In the genomic region with DNA sequence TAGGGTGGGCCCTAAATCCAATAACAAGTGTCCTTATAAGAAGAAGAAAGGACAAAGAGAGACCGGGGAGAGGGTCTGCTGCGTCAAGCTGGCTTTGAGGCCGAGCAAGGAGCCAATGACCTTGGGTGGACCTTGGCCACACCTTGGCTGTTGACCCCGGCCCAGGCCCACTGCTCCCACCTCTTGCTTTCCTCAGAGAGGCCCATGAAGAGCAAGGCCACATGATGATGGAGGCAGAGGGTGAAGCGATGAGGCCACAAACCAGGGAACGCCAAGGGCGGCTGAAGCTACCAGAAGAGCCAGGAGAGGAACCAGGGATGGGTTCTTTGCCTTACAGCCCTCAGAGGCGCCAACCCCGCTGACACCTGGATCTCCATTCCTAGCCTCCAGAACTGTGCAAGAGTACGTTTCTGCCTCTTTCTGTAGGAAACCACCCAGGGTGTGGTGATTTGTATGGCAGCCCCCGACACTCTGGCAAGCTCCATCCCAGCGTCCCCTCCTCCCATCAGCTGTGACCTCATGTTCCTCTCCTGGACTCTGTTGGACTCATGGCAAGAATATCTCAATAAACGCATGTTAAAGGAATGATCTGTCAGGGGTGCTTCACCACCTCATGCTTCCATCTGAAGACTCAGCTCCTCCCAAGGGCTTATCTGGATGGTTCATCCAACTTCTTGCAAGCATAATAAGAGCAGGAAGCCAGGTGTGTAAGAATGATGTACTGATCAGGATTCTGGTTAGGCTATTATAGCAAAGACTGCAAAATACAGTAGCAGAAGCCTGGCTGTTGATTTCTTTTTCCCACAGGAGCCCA, we compare ENCODE assay signal across 24 cellular contexts. TPM values are rescaled to one million over a fixed set of nuclear protein-coding genes. Genes with fewer than 3 reads are reported as not detected.
"Had no signal": no experiment of that assay in that cellular context is flagged by ENCODE, and none has a peak within 500 bp of the region (broad histone marks: within the 10 kb centered on the region; RNA-seq: fewer than 3 reads in every experiment).

No MANE protein-coding gene starts in this region.

- H3K9me3 ChIP-seq: ascending aorta, breast epithelium, gastrocnemius medialis, heart left ventricle, transverse colon had no signal

- H3K4me3 ChIP-seq: ascending aorta, breast epithelium, gastrocnemius medialis, heart left ventricle, transverse colon had no signal

- H3K27ac ChIP-seq: ascending aorta, breast epithelium, gastrocnemius medialis, heart left ventricle, transverse colon, WERI-Rb-1 had no signal

- H3K36me3 ChIP-seq: ascending aorta, breast epithelium, gastrocnemius medialis, heart left ventricle, transverse colon, WERI-Rb-1 had no signal

- DNase-seq: activated CD4-positive, alpha-beta T cell treated with anti-CD3 and anti-CD28 coated beads for 36 hours; activated CD8-positive, alpha-beta memory T cell treated with anti-CD3 and anti-CD28 coated beads, Interleukin-2, amount 50 U/mL, for 4 hours; activated CD8-positive, alpha-beta T cell treated with anti-CD3 and anti-CD28 coated beads, Interleukin-2, amount 10 ng/mL, durations not matched to agents 7 days and 5 days; activated gamma-delta T cell treated with Interleukin-2 at 50 U/mL for 16 hours; activated T-cell treated with anti-CD3 and anti-CD28 coated beads, Interleukin-2, amount 50 U/mL, for 48 hours; dermis blood vessel endothelial cell; gastrocnemius medialis; small intestine; stimulated activated CD4-positive, alpha-beta T cell treated with anti-CD3 and anti-CD28 coated beads, Interleukin-4, amount 100 ng/mL, for 4 hours; stimulated activated CD8-positive, alpha-beta memory T cell treated with anti-CD3 and anti-CD28 coated beads, Interleukin-4, amount 100 ng/mL, for 48 hours; stimulated activated naive CD4-positive, alpha-beta T cell treated with Interleukin-2 at 50 U/mL for 16 hours; substantia nigra; T-helper 17 cell; transverse colon; WERI-Rb-1 had no signal

- H3K27me3 ChIP-seq: ascending aorta, breast epithelium, gastrocnemius medialis, transverse colon had no signal

- ATAC-seq: activated CD4-positive, alpha-beta T cell treated with anti-CD3 and anti-CD28 coated beads for 36 hours; activated CD8-positive, alpha-beta T cell treated with anti-CD3 and anti-CD28 coated beads, Interleukin-2, amount 10 ng/mL, durations not matched to agents 7 days and 5 days; gastrocnemius medialis; heart left ventricle; left lobe of liver; naive thymus-derived CD8-positive, alpha-beta T cell; T-helper 17 cell had no signal

RNA-seq across cellular contexts. Expression of gene LINC01488, which starts 41.6 kb away (rescaled TPM):
- total RNA-seq: activated CD4-positive, alpha-beta T cell treated with anti-CD3 and anti-CD28 coated beads for 36 hours; activated CD8-positive, alpha-beta T cell treated with anti-CD3 and anti-CD28 coated beads, Interleukin-2, amount 10 ng/mL, durations not matched to agents 7 days and 5 days; ascending aorta; breast epithelium; cerebellum; dermis blood vessel endothelial cell; endodermal cell; epithelial cell of proximal tubule; gastrocnemius medialis; mucosa of gallbladder; naive thymus-derived CD8-positive, alpha-beta T cell; T-helper 17 cell; transverse colon had no signal
- polyA plus RNA-seq: naive thymus-derived CD8-positive, alpha-beta T cell; small intestine had no signal
